Comparison of ENCODE assay signal across 11 cellular contexts in genomic region chr6:27433714-27434113, GRCh38.
"Had no signal": no experiment of that assay in that cellular context is flagged by ENCODE, and none has a peak within 500 bp of the region (broad histone marks: within the 10 kb centered on the region; RNA-seq: fewer than 3 reads in every experiment).

No MANE protein-coding gene starts in this region.

- H3K4me3 Mint-ChIP-seq: GM23338, H9, HFFc6 had no signal

- H2AFZ ChIP-seq: GM23248, GM23338 had no signal

- H3K27ac ChIP-seq: GM23248 had no signal

- H3K4me1 ChIP-seq: HAP-1 had no signal

- ATAC-seq: GM23338, HCT116 had no signal

- H3K27ac Mint-ChIP-seq: GM23338, H9, HFFc6 had no signal

- H3K4me2 ChIP-seq: GM23338 had no signal

- DNase-seq: GM23248, GOT3, H7, H9, HCEC 1CT, HFFc6 had no signal

- H3K9ac ChIP-seq: GM23248 had no signal

- FAIRE-seq: H1, H54 had no signal

- H3K4me3 ChIP-seq: GM23248, GM23338, HAP-1 had no signal

- H3K9me3 ChIP-seq: HAP-1 had no signal

- H3K36me3 ChIP-seq: HAP-1 had no signal

- H3K4me1 Mint-ChIP-seq: GM23338, H9 had no signal
